ENCODE assay signal across 1 cellular context in the genomic region with DNA sequence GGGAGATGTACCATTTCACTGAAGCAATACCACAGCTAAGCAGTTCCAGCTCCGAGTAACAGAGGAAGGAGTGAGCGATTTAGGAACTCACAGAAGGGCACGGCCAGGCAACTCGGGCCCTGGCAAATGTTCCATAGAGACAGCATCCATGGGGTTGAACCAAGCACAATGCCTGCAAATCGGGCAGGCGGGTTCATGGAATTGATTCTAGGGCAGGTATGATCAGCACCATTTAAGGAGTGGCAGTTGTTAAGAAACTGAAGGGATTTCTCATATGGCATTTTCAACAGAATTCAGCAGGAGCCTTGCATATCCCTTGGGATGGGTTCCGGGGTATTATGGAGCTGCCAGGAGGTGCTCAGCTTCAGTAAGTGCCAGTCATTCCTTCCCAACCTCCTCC.
TF ChIP-seq lines count a peak whose summit lies in the region.

No MANE protein-coding gene starts in this region.

TF ChIP-seq in HEK293T, 16 proteins besides CTCF, POLR2A, EP300 and RAD21 (continued from another document):
- TF ChIP-seq SP1 (IDR thresholded peaks at IDR 0.05): no peak
- TF ChIP-seq TARDBP (IDR thresholded peaks at IDR 0.05): no peak
- no peak for TF ChIP-seq CTBP1 (IDR thresholded peaks at IDR 0.05; ENCODE audit: borderline replicate concordance)
- TF ChIP-seq NFRKB (IDR thresholded peaks at IDR 0.05): no peak
- TF ChIP-seq ARNT (IDR thresholded peaks at IDR 0.05): no peak
- TF ChIP-seq FOXA1 (IDR thresholded peaks at IDR 0.05): no peak
- no peak for TF ChIP-seq HDGF (IDR thresholded peaks at IDR 0.05; ENCODE audit: borderline replicate concordance)
- no peak for TF ChIP-seq ZNF384 (IDR thresholded peaks at IDR 0.05)
- no peak for TF ChIP-seq BHLHE40 (IDR thresholded peaks at IDR 0.05; ENCODE audit: borderline replicate concordance)
- no peak for TF ChIP-seq ELF4 (IDR thresholded peaks at IDR 0.05)
- TF ChIP-seq FOXM1 (IDR thresholded peaks at IDR 0.05; ENCODE audit: borderline replicate concordance): no peak
- no peak for TF ChIP-seq L3MBTL2 (conservative IDR thresholded peaks at IDR 0.05)
- TF ChIP-seq FOXK2 (IDR thresholded peaks at IDR 0.05): no peak
- TF ChIP-seq SUZ12 (IDR thresholded peaks at IDR 0.05): no peak
